ENCODE assay signal across 12 cellular contexts in genomic region chr4:150224896-150225591, GRCh38.
DNase-seq lines count a peak whose midpoint lies in the region; ATAC-seq and TF ChIP-seq lines count a peak whose summit lies in the region.
"Had no signal": no experiment of that assay in that cellular context is flagged by ENCODE, and none has a peak within 500 bp of the region (broad histone marks: within the 10 kb centered on the region; RNA-seq: fewer than 3 reads in every experiment).

No MANE protein-coding gene starts in this region.

- no peaks in the 10 kb centered on the region for H3K36me3 ChIP-seq in fibroblast of lung (ENCODE audit: control insufficient read depth, insufficient read depth, low read length)
- H3K36me3 ChIP-seq: cardiac muscle cell had no signal

- no peaks in the 10 kb centered on the region for H3K79me2 ChIP-seq in fibroblast of lung (ENCODE audit: control insufficient read depth, insufficient read depth, low read length)

- no peak for TF ChIP-seq CTCF in fibroblast of lung (conservative IDR thresholded peaks at IDR 0.05 in 1 of 2, IDR thresholded peaks at IDR 0.05 in 1 of 2; ENCODE audit: low read depth in 1 of 2, low read length in 2 of 2)

- DNase-seq in GM04504 (ENCODE audit: low read depth) = peak; percentile 91
- DNase-seq in RPMI7951 (ENCODE audit: low read depth) = peak; percentile 64
- peak; percentile 93 to 98 for DNase-seq in fibroblast of lung (ENCODE audit: low read depth in 2 of 2)
- peak; percentile 39 for DNase-seq in renal cortical epithelial cell (ENCODE audit: low read depth)
- no peak for DNase-seq in NCI-H187 (lab: John Stamatoyannopoulos, UW)
- no peak for DNase-seq in hippocampal formation (lab: John Stamatoyannopoulos, UW)
- DNase-seq in C1 segment of cervical spinal cord (lab: John Stamatoyannopoulos, UW) = no peak
- DNase-seq: NCI-H1092 treated with DMSO at 0.1 percent for 48 hours, NCI-H82 had no signal

- no peak overlapping the region for H3K9ac ChIP-seq in fibroblast of lung (ENCODE audit: insufficient read depth, low read length)

- peak overlapping the region; percentile 68 for H3K4me2 ChIP-seq in fibroblast of lung (ENCODE audit: extremely low read depth, insufficient read depth, low read length)

- H4K20me1 ChIP-seq in fibroblast of lung (ENCODE audit: control insufficient read depth, extremely low read depth, insufficient read depth, low read length) = no peaks in the 10 kb centered on the region

- H3K27me3 ChIP-seq in fibroblast of lung (ENCODE audit: control insufficient read depth, insufficient read depth, low read length) = no peaks in the 10 kb centered on the region
- H3K27me3 ChIP-seq: cardiac muscle cell had no signal

- H3K4me3 ChIP-seq in fibroblast of lung (replicated peaks in 1 of 4; ENCODE audit: control extremely low read depth in 1 of 4, insufficient read depth in 1 of 4, low read depth in 3 of 4, low read length in 4 of 4) = peak overlapping the region in 2 of 4 experiments; percentile 21 to 41
- H3K4me3 ChIP-seq: cardiac muscle cell had no signal

- no peak overlapping the region for H2AFZ ChIP-seq in fibroblast of lung (ENCODE audit: low read length)

- H3K27ac ChIP-seq in fibroblast of lung (ENCODE audit: insufficient read depth, low read length) = peak overlapping the region; percentile 83
- H3K27ac ChIP-seq: cardiac muscle cell had no signal

- no peaks in the 10 kb centered on the region for H3K9me3 ChIP-seq in fibroblast of lung (ENCODE audit: control insufficient read depth, insufficient read depth, low read depth, low read length)

- peaks cover 14% of the 10 kb centered on the region for H3K4me1 ChIP-seq in fibroblast of lung (ENCODE audit: control insufficient read depth, extremely low read depth, insufficient read depth, low read length)

- no peak for ATAC-seq in HG03571 (IDR thresholded peaks at IDR 0.05; ENCODE audit: unreplicated experiment)
- ATAC-seq: stimulated activated memory B cell treated with anti-CD40 and anti-IgM and Interleukin-4, amounts not matched to agents 10 μg/mL and 1 μg/mL and 100 μg/mL, for 72 hours had no signal

Comparison
In these comparisons a context has a peak if more than half of its experiments do, and no peak if none do; other contexts are left out.
1. DNase-seq: peak in GM04504 (single experiment), RPMI7951 (single experiment), fibroblast of lung (2 of 2) and renal cortical epithelial cell (single experiment); none in NCI-H187 (0 of 2), hippocampal formation (0 of 2) and C1 segment of cervical spinal cord (0 of 14).